ENCODE assay signal across 14 cellular contexts in the genomic region with DNA sequence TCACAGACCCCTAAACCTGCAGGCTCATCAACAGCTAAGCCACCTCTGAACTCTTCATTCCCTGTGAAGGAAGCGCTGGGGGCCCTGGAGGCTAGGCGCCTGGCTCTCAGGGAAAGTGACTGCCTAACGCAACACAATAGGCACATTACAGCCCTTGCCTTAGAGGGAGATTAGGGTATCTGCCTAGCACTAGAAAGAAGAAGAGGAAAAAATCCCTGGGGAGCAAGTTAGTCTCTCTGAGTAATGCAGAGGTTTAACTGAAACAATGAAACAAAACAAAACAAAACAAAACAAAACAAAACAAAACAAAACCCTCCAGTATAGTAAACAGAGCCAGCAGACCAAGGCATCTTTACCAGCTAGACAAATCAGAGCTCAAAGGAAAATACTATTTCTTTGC. TPM values are rescaled to one million over a fixed set of nuclear protein-coding genes. Genes with fewer than 3 reads are reported as not detected.
DNase-seq lines count a peak whose midpoint lies in the region; ATAC-seq, FAIRE-seq and TF ChIP-seq lines count a peak whose summit lies in the region.
"Had no signal": no experiment of that assay in that cellular context is flagged by ENCODE, and none has a peak within 500 bp of the region (broad histone marks: within the 10 kb centered on the region; RNA-seq: fewer than 3 reads in every experiment).

No MANE protein-coding gene starts in this region.

- in situ Hi-C loops in HepG2 (cut with HindIII; ENCODE audit: extremely low pct_ligation_motif_present, low pct_unique_long_range_greater_than_20kb), result no loop called here

- BruUV-seq in HepG2 (replicated peaks; lab: Mats Ljungman, UMichigan), result no TSS peak

- H3K4me1 ChIP-seq in HepG2 (ENCODE audit: insufficient read depth, low read length) (peaks cover 12% of the 10 kb centered on the region), right lobe of liver (peaks cover 0 to 14% (median 0%) of the 10 kb centered on the region in 4 donors), small intestine (ENCODE audit: control insufficient read depth in 2 of 2, insufficient read depth in 1 of 2, low read depth in 1 of 2, low read length in 1 of 2) (peaks cover 4 to 5% of the 10 kb centered on the region in 2 donors)

- H3K79me2 ChIP-seq in HepG2 (ENCODE audit: insufficient read depth, low read length), result peaks cover 12% of the 10 kb centered on the region

- DNase-seq in HepG2 (ENCODE audit: low spot score), result no peak
- DNase-seq in right lobe of liver, result no peak
- no peak for DNase-seq in WTC11 (ENCODE audit: low spot score)
- DNase-seq in memory B cell (ENCODE audit: low spot score in 2 of 2), result no peak
- DNase-seq in small intestine, result no peak
- DNase-seq: adrenal gland, NCI-H226, upper lobe of left lung had no signal

- H3K4me3 Mint-ChIP-seq in WTC11 (peak overlapping the region; percentile 61), memory B cell (peak overlapping the region; percentile 71)

- TF ChIP-seq RAD21 in HepG2 (CRISPR knock-in tag; IDR thresholded peaks at IDR 0.05), result no peak

- H3K4me2 ChIP-seq in HepG2 (ENCODE audit: low read depth, low read length), result no peak overlapping the region; the same call in 1 of the 2 replicates

- CTCF ChIA-PET in HepG2 (lab: Yijun Ruan, JAX; ENCODE audit: low intra/inter-chr PET ratio, low total read pairs), result no interaction called here
- CTCF ChIA-PET in WTC11 (lab: Charles Lee), result no interaction called here

- POLR2A ChIA-PET in HepG2 (lab: Yijun Ruan, JAX) (interaction anchor here (1.5 kb wide), 1 partner anchor 196 kb away, joined by 3 read pairs; the partner anchor contains the start of gene ZNF783), WTC11 (lab: Charles Lee) (interaction anchor here (0.7 kb wide), 1 partner anchor 124 kb away, joined by 3 read pairs; no protein-coding TSS in a partner anchor)

- H3K27me3 ChIP-seq in HepG2 (ENCODE audit: control insufficient read depth in 1 of 2, insufficient read depth in 2 of 2, low read length in 2 of 2) (no peaks in the 10 kb centered on the region), right lobe of liver (no peaks in the 10 kb centered on the region), small intestine (ENCODE audit: control insufficient read depth in 2 of 2, insufficient read depth in 2 of 2, low read length in 2 of 2) (no peaks in the 10 kb centered on the region)
- H3K27me3 ChIP-seq: adrenal gland, upper lobe of left lung had no signal

- ATAC-seq in HepG2 (no peak), right lobe of liver (no peak), WTC11 (no peak), memory B cell (ENCODE audit: low read depth) (no peak), HG03108 (IDR thresholded peaks at IDR 0.05; ENCODE audit: unreplicated experiment) (no peak), GM18505 (IDR thresholded peaks at IDR 0.05; ENCODE audit: unreplicated experiment) (no peak), GM18520 (IDR thresholded peaks at IDR 0.05; ENCODE audit: unreplicated experiment) (no peak)

- H3K9me3 Mint-ChIP-seq in WTC11 (no peaks in the 10 kb centered on the region), memory B cell (no peaks in the 10 kb centered on the region)

- H2AFZ ChIP-seq in HepG2 (ENCODE audit: low read length), result no peak overlapping the region

- H3K36me3 ChIP-seq in HepG2 (replicated peaks in 1 of 2; ENCODE audit: control insufficient read depth in 1 of 2, insufficient read depth in 2 of 2, low read length in 2 of 2) (peaks cover 8 to 34% of the 10 kb centered on the region in 2 experiments), right lobe of liver (peaks cover 0 to 25% (median 5%) of the 10 kb centered on the region in 4 donors), small intestine (ENCODE audit: control insufficient read depth in 2 of 2, insufficient read depth in 2 of 2, low read length in 2 of 2) (peaks cover 11 to 12% of the 10 kb centered on the region in 2 donors)

- TF ChIP-seq CTCF in HepG2 (CRISPR knock-in tag; IDR thresholded peaks at IDR 0.05) (no peak), right lobe of liver (IDR thresholded peaks at IDR 0.05) (no peak), WTC11 (IDR thresholded peaks at IDR 0.05) (no peak)

- TF ChIP-seq POLR2A in HepG2 (IDR thresholded peaks at IDR 0.05; ENCODE audit: insufficient read depth in 1 of 2, low read depth in 2 of 2, low read length in 2 of 2), result no peak
- no peak for TF ChIP-seq POLR2A in right lobe of liver (IDR thresholded peaks at IDR 0.05)
- TF ChIP-seq POLR2A in GM18505 (IDR thresholded peaks at IDR 0.05; ENCODE audit: borderline replicate concordance, extremely low read depth, insufficient read depth, insufficient read length), result no peak

- TF ChIP-seq EP300 in HepG2 (IDR thresholded peaks at IDR 0.05; ENCODE audit: low read depth in 2 of 2, low read length in 2 of 2) (no peak), HepG2 (CRISPR knock-in tag; IDR thresholded peaks at IDR 0.05; ENCODE audit: borderline replicate concordance) (no peak)

- H3K27ac ChIP-seq in HepG2 (ENCODE audit: extremely low read length, insufficient read depth, low read length) (no peak overlapping the region), right lobe of liver (no peak overlapping the region), small intestine (ENCODE audit: low read depth in 1 of 2, low read length in 1 of 2) (no peak overlapping the region)
- H3K27ac ChIP-seq: adrenal gland, RWPE1, upper lobe of left lung, WERI-Rb-1 had no signal

- 93% methylated on average over 3 of the region's 3 CpGs for WGBS in HepG2 (ENCODE audit: low lambda C conversion rate)
- 81% methylated on average over 3 of the region's 3 CpGs for WGBS in right lobe of liver (ENCODE audit: insufficient coverage, low coverage, low lambda C conversion rate, missing lambda C conversion rate)
- WGBS in small intestine, 3 donors, result 85 to 96% (median 94%) methylated on average over 3 of the region's 3 CpGs

- intact Hi-C loops in HepG2 (cut with micrococcal nuclease; ENCODE audit: unreplicated experiment) (no loop called here), right lobe of liver (cut with DNase I) (no loop called here)

- H3K27me3 Mint-ChIP-seq in WTC11 (ENCODE audit: low read depth) (peaks cover 32% of the 10 kb centered on the region), memory B cell (no peaks in the 10 kb centered on the region)

- no peak overlapping the region for H3K4me3 ChIP-seq in HepG2 (replicated peaks in 1 of 3; ENCODE audit: insufficient read depth in 1 of 3, low read depth in 2 of 3, low read length in 3 of 3)
- H3K4me3 ChIP-seq in right lobe of liver, result no peak overlapping the region
- H3K4me3 ChIP-seq in small intestine (ENCODE audit: low read depth in 1 of 2, low read length in 2 of 2), result no peak overlapping the region
- H3K4me3 ChIP-seq: lung had no signal

- no peaks in the 10 kb centered on the region; the same call in 1 of the 2 replicates for H4K20me1 ChIP-seq in HepG2 (ENCODE audit: insufficient read depth, low read length)

- H3K9ac ChIP-seq in HepG2 (ENCODE audit: insufficient read depth, low read depth, low read length), result no peak overlapping the region

- H3K9me3 ChIP-seq in HepG2 (ENCODE audit: low read length) (no peaks in the 10 kb centered on the region), right lobe of liver (no peaks in the 10 kb centered on the region), small intestine (ENCODE audit: control insufficient read depth, low read depth) (no peaks in the 10 kb centered on the region)
- H3K9me3 ChIP-seq: adrenal gland, upper lobe of left lung had no signal

- H3K27ac Mint-ChIP-seq in WTC11 (no peak overlapping the region), memory B cell (peak overlapping the region; percentile 60)

- H3K36me3 Mint-ChIP-seq in WTC11 (peaks cover 7% of the 10 kb centered on the region), memory B cell (peaks cover 12% of the 10 kb centered on the region)

- H3K4me1 Mint-ChIP-seq in WTC11 (peaks cover 17% of the 10 kb centered on the region), memory B cell (peaks cover 24% of the 10 kb centered on the region)

- FAIRE-seq in HepG2 (lab: Jason Lieb, UNC) (no peak), small intestine (lab: Jason Lieb, UNC) (no peak)

RNA-seq across cellular contexts. Expression of gene ZNF777, which starts 2.6 kb away (rescaled TPM):
- 4.4 and 6.0 TPM in 2 replicates for total RNA-seq in HepG2 (2016; rRNA removed; fragmentation: Illumina TruSeq; extraction: Trizol)
- total RNA-seq in HepG2 (2016; cell fraction: cytosol; rRNA removed; fragmentation: Illumina TruSeq; extraction: Trizol; ENCODE audit: low read depth), result 1.1 and 1.2 TPM in 2 replicates
- total RNA-seq in HepG2 (2016; cell fraction: insoluble cytoplasmic fraction; rRNA removed; fragmentation: Illumina TruSeq; extraction: Trizol), result 3.5 and 5.9 TPM in 2 replicates
- 4.0 and 4.1 TPM in 2 replicates for total RNA-seq in HepG2 (2016; cell fraction: membrane; rRNA removed; fragmentation: Illumina TruSeq; extraction: Trizol)
- 3.7 and 3.9 TPM in 2 replicates for total RNA-seq in HepG2 (2016; cell fraction: nucleus; rRNA removed; fragmentation: Illumina TruSeq; extraction: Trizol)
- 3.8 and 4.8 TPM in 2 replicates for polyA plus RNA-seq in HepG2 (2011; rRNA removed)
- 3.9 and 5.3 TPM in 2 replicates for polyA plus RNA-seq in HepG2 (2011; cell fraction: cytosol; rRNA removed)
- 3.7 and 3.8 TPM in 2 replicates for polyA plus RNA-seq in HepG2 (2011; cell fraction: nucleus; rRNA removed)
- 3.7 and 4.3 TPM in 2 replicates for polyA plus RNA-seq in HepG2 (2012)
- polyA plus RNA-seq in HepG2 (2016; cell fraction: cytosol; fragmentation: Illumina TruSeq; extraction: Trizol; ENCODE audit: low read depth), result 0.96 and 1.2 TPM in 2 replicates
- polyA plus RNA-seq in HepG2 (2016; cell fraction: insoluble cytoplasmic fraction; fragmentation: Illumina TruSeq; extraction: Trizol; ENCODE audit: low read depth), result 7.4 and 9.5 TPM in 2 replicates
- 3.4 and 3.5 TPM in 2 replicates for polyA plus RNA-seq in HepG2 (2016; cell fraction: membrane; fragmentation: Illumina TruSeq; extraction: Trizol; ENCODE audit: low read depth)
- polyA plus RNA-seq in HepG2 (2016; cell fraction: nucleus; fragmentation: Illumina TruSeq; extraction: Trizol; ENCODE audit: insufficient read depth, low read depth), result 7.3 and 8.5 TPM in 2 replicates
- 5.7 and 8.2 TPM in 2 replicates for polyA minus RNA-seq in HepG2 (2011; rRNA and poly(A)+ RNA removed; ENCODE audit: low replicate concordance)
- polyA minus RNA-seq in HepG2 (2011; cell fraction: cytosol; rRNA and poly(A)+ RNA removed), result 5.0 and 5.4 TPM in 2 replicates
- polyA minus RNA-seq in HepG2 (2011; cell fraction: nucleus; rRNA and poly(A)+ RNA removed), result 3.2 and 3.7 TPM in 2 replicates
- total RNA-seq in right lobe of liver, result 1 to 10 TPM; 5.3 to 7.0 (median 5.4) TPM
- 12.0 to 13.6 TPM (median 12.6 TPM) in 3 replicates for total RNA-seq in WTC11 (2021)
- 1 to 10 TPM; 3.0 to 8.6 (median 4.9) TPM for polyA plus RNA-seq in small intestine

RNA-seq across cellular contexts. Expression of gene ZNF746, which starts 39.4 kb away (rescaled TPM):
- total RNA-seq in HepG2 (2016; rRNA removed; fragmentation: Illumina TruSeq; extraction: Trizol) (8.0 and 8.1 TPM in 2 replicates), right lobe of liver (10 to 100 TPM in 3 of 6 experiments, 1 to 10 TPM in 3; 7.9 to 15.8 (median 10.4) TPM), WTC11 (2021) (16.0 to 17.1 TPM (median 16.8 TPM) in 3 replicates)
- 1.4 and 1.5 TPM in 2 replicates for total RNA-seq in HepG2 (2016; cell fraction: cytosol; rRNA removed; fragmentation: Illumina TruSeq; extraction: Trizol; ENCODE audit: low read depth)
- 6.1 and 8.8 TPM in 2 replicates for total RNA-seq in HepG2 (2016; cell fraction: insoluble cytoplasmic fraction; rRNA removed; fragmentation: Illumina TruSeq; extraction: Trizol)
- 4.5 and 5.4 TPM in 2 replicates for total RNA-seq in HepG2 (2016; cell fraction: membrane; rRNA removed; fragmentation: Illumina TruSeq; extraction: Trizol)
- total RNA-seq in HepG2 (2016; cell fraction: nucleus; rRNA removed; fragmentation: Illumina TruSeq; extraction: Trizol), result 6.8 and 7.9 TPM in 2 replicates
- polyA plus RNA-seq in HepG2 (2011; rRNA removed) (3.8 and 4.1 TPM in 2 replicates), small intestine (1 to 10 TPM; 6.0 to 7.6 (median 7.2) TPM)
- polyA plus RNA-seq in HepG2 (2011; cell fraction: cytosol; rRNA removed), result 2.1 and 2.5 TPM in 2 replicates
- 12.0 and 13.8 TPM in 2 replicates for polyA plus RNA-seq in HepG2 (2011; cell fraction: nucleus; rRNA removed)
- polyA plus RNA-seq in HepG2 (2012), result 3.9 and 4.3 TPM in 2 replicates
- polyA plus RNA-seq in HepG2 (2016; cell fraction: cytosol; fragmentation: Illumina TruSeq; extraction: Trizol; ENCODE audit: low read depth), result 0.61 and 0.66 TPM in 2 replicates
- polyA plus RNA-seq in HepG2 (2016; cell fraction: insoluble cytoplasmic fraction; fragmentation: Illumina TruSeq; extraction: Trizol; ENCODE audit: low read depth), result 4.8 and 8.0 TPM in 2 replicates
- 1.5 and 1.8 TPM in 2 replicates for polyA plus RNA-seq in HepG2 (2016; cell fraction: membrane; fragmentation: Illumina TruSeq; extraction: Trizol; ENCODE audit: low read depth)
- polyA plus RNA-seq in HepG2 (2016; cell fraction: nucleus; fragmentation: Illumina TruSeq; extraction: Trizol; ENCODE audit: insufficient read depth, low read depth), result 15.0 and 16.0 TPM in 2 replicates
- polyA minus RNA-seq in HepG2 (2011; rRNA and poly(A)+ RNA removed; ENCODE audit: low replicate concordance), result 11.2 and 15.4 TPM in 2 replicates
- polyA minus RNA-seq in HepG2 (2011; cell fraction: cytosol; rRNA and poly(A)+ RNA removed), result 4.7 and 5.1 TPM in 2 replicates
- 10.4 and 12.0 TPM in 2 replicates for polyA minus RNA-seq in HepG2 (2011; cell fraction: nucleus; rRNA and poly(A)+ RNA removed)
